ENCODE assay signal across 8 cellular contexts in genomic region chr2:25606892-25607291, GRCh38.
A peak's percentile ranks its signal among the peaks of the same experiment; 100 is the strongest.
DNase-seq lines count a peak whose midpoint lies in the region; ATAC-seq, FAIRE-seq and TF ChIP-seq lines count a peak whose summit lies in the region.

No MANE protein-coding gene starts in this region.

- TF ChIP-seq POLR2A in K562 (conservative IDR thresholded peaks at IDR 0.05) (no peak), right lobe of liver (IDR thresholded peaks at IDR 0.05) (no peak)

- FAIRE-seq in K562 (lab: Jason Lieb, UNC), result peak; percentile 65

- H3K4me2 ChIP-seq in K562 (ENCODE audit: insufficient read depth, low read length), result no peak overlapping the region

- peak; percentile 55 to 80 for TF ChIP-seq RAD21 in K562 (CRISPR knock-in tag; conservative IDR thresholded peaks at IDR 0.05 in 1 of 2, IDR thresholded peaks at IDR 0.05 in 1 of 2)

- peaks cover 0 to 6% of the 10 kb centered on the region in 2 experiments; a peak in 1 of 5 replicates for H3K27me3 ChIP-seq in K562 (ENCODE audit: control insufficient read depth in 2 of 2, insufficient read depth in 2 of 2, low read length in 2 of 2)
- H3K27me3 ChIP-seq in right lobe of liver, result no peaks in the 10 kb centered on the region

- ATAC-seq in K562 (0 out of 3 replicates have a peak, but pooled peaks have one; percentile 55), right lobe of liver (peak; percentile 55 to 70 (median 62)), HG03460 (IDR thresholded peaks at IDR 0.05; ENCODE audit: unreplicated experiment) (no peak)

- H3K79me2 ChIP-seq in K562 (ENCODE audit: control insufficient read depth, insufficient read depth, low read length), result no peaks in the 10 kb centered on the region

- H3K36me3 ChIP-seq in K562 (ENCODE audit: control insufficient read depth, insufficient read depth, low read length) (no peaks in the 10 kb centered on the region), right lobe of liver (no peaks in the 10 kb centered on the region)

- POLR2A ChIA-PET in K562 (lab: Yijun Ruan, JAX), result interaction anchor here (0.8 to 2.8 kb wide), 2 partner anchors 17 to 58 kb away, joined by 3 to 9 read pairs; no protein-coding TSS in a partner anchor

- H3K4me1 ChIP-seq in K562 (replicated peaks in 1 of 2; ENCODE audit: control insufficient read depth in 2 of 2, insufficient read depth in 2 of 2, low read length in 2 of 2) (no peaks in the 10 kb centered on the region), right lobe of liver (peaks cover 0 to 10% (median 0%) of the 10 kb centered on the region in 4 donors)

- no peak overlapping the region for H2AFZ ChIP-seq in K562 (ENCODE audit: low read depth, low read length)

- no TSS peak for BruUV-seq in K562 (replicated peaks; lab: Mats Ljungman, UMichigan)

- H4K20me1 ChIP-seq in K562 (replicated peaks; ENCODE audit: control insufficient read depth, insufficient read depth, low read length), result no peaks in the 10 kb centered on the region

- 0% methylated on average over 1 of the region's 1 CpG for WGBS in K562 (ENCODE audit: insufficient coverage, low coverage, missing lambda C conversion rate)
- 5% methylated on average over 1 of the region's 1 CpG for WGBS in right lobe of liver (ENCODE audit: insufficient coverage, low coverage, low lambda C conversion rate, missing lambda C conversion rate)

- in situ Hi-C loops in K562 (cut with MboI), result no loop called here

- H3K4me3 ChIP-seq in K562 (no peak overlapping the region), right lobe of liver (no peak overlapping the region)

- H3K27ac ChIP-seq in K562 (ENCODE audit: extremely low read depth, low read depth, low read length) (no peak overlapping the region), right lobe of liver (no peak overlapping the region)

- H3K9me3 ChIP-seq in K562 (replicated peaks; ENCODE audit: control insufficient read depth, insufficient read depth, low read depth, low read length), result no peaks in the 10 kb centered on the region
- no peaks in the 10 kb centered on the region for H3K9me3 ChIP-seq in right lobe of liver

- peak; percentile 3 to 8 for DNase-seq in SHP77 (lab: John Stamatoyannopoulos, UW)
- DNase-seq in SHP77 treated with DMSO at 0.1 percent for 48 hours (lab: John Stamatoyannopoulos, UW), result no peak
- peak; percentile 57 for DNase-seq in NAMALWA (ENCODE audit: low spot score)
- DNase-seq in K562 (ENCODE audit: extremely low read depth in 1 of 4, low spot score in 3 of 4), result peak; percentile 12 to 50 (median 18)
- no peak for DNase-seq in right lobe of liver
- no peak for DNase-seq in stimulated activated CD4-positive, alpha-beta T cell treated with anti-CD3 and anti-CD28 coated beads, Interleukin-4, amount 100 ng/mL, for 24 hours
- DNase-seq in cerebellar nuclear complex (lab: John Stamatoyannopoulos, UW), result no peak

- intact Hi-C loops in K562 (cut with micrococcal nuclease), result loop anchor here (1.0 to 2.0 kb wide), 3 partner anchors 57 to 538 kb away; no protein-coding TSS in a partner anchor
- intact Hi-C loops in right lobe of liver (cut with DNase I), result loop anchor here in 1 of 2 donors (5.0 kb wide), 1 partner anchor 95 kb away; no protein-coding TSS in a partner anchor

- no peak overlapping the region for H3K9ac ChIP-seq in K562 (ENCODE audit: insufficient read depth in 1 of 2, low read depth in 2 of 2, low read length in 2 of 2)

- no peak for TF ChIP-seq EP300 in K562 (IDR thresholded peaks at IDR 0.05; ENCODE audit: low read length)

- CTCF ChIA-PET in K562 (lab: Yijun Ruan, JAX; ENCODE audit: low intra/inter-chr PET ratio), result interaction anchor here (0.6 to 2.6 kb wide), 7 partner anchors 18 to 862 kb away, joined by 3 to 17 read pairs (median 4); no protein-coding TSS in a partner anchor

- no peaks in the 10 kb centered on the region for H3K9me1 ChIP-seq in K562 (ENCODE audit: control insufficient read depth, insufficient read depth, low read length)

- peak; percentile 54 to 80 (median 61) for TF ChIP-seq CTCF in K562 (IDR thresholded peaks at IDR 0.05 in 2 of 3, conservative IDR thresholded peaks at IDR 0.05 in 1 of 3; ENCODE audit: insufficient read depth in 2 of 3, low read depth in 1 of 3, low read length in 3 of 3)
- TF ChIP-seq CTCF in right lobe of liver (IDR thresholded peaks at IDR 0.05), result peak; percentile 60 to 64 (median 63)

TF ChIP-seq in K562, 482 proteins besides CTCF, POLR2A, EP300 and RAD21 (continues in another document):
- no peak for TF ChIP-seq ZZZ3 (IDR thresholded peaks at IDR 0.05)
- TF ChIP-seq KHSRP (IDR thresholded peaks at IDR 0.05), result no peak
- TF ChIP-seq SPI1 (IDR thresholded peaks at IDR 0.05; ENCODE audit: borderline replicate concordance, low read depth, low read length), result no peak
- no peak for TF ChIP-seq ZNF436 (CRISPR knock-in tag; IDR thresholded peaks at IDR 0.05)
- no peak for TF ChIP-seq GATAD2B (IDR thresholded peaks at IDR 0.05; ENCODE audit: borderline replicate concordance)
- TF ChIP-seq PYGO2 (tag; IDR thresholded peaks at IDR 0.05), result no peak
- no peak for TF ChIP-seq SNAPC5 (CRISPR knock-in tag; IDR thresholded peaks at IDR 0.05)
- no peak for TF ChIP-seq TOE1 (IDR thresholded peaks at IDR 0.05; ENCODE audit: borderline replicate concordance)
- TF ChIP-seq TOE1 (CRISPR knock-in tag; IDR thresholded peaks at IDR 0.05; ENCODE audit: borderline replicate concordance, low read depth), result no peak
- TF ChIP-seq ZSCAN29 (IDR thresholded peaks at IDR 0.05), result no peak
- TF ChIP-seq SMAD3 (CRISPR knock-in tag; conservative IDR thresholded peaks at IDR 0.05), result no peak
- no peak for TF ChIP-seq RAD51 (IDR thresholded peaks at IDR 0.05; ENCODE audit: borderline replicate concordance, low read depth)
- peak; percentile 62 for TF ChIP-seq ZNF316 (IDR thresholded peaks at IDR 0.05)
- TF ChIP-seq C11orf30 (IDR thresholded peaks at IDR 0.05; ENCODE audit: low read depth), result peak; percentile 45; the same call in 1 of the 2 replicates
- no peak for TF ChIP-seq HDAC2 (IDR thresholded peaks at IDR 0.05)
- TF ChIP-seq TSC22D4 (tag; IDR thresholded peaks at IDR 0.05), result no peak
- TF ChIP-seq SMAD2 (IDR thresholded peaks at IDR 0.05; ENCODE audit: low read depth, low read length), result no peak
- no peak for TF ChIP-seq PML (IDR thresholded peaks at IDR 0.05; ENCODE audit: low read length)
- no peak for TF ChIP-seq ZNF354B (CRISPR knock-in tag; IDR thresholded peaks at IDR 0.05)
- TF ChIP-seq SIN3A (IDR thresholded peaks at IDR 0.05; ENCODE audit: borderline replicate concordance in 2 of 2, control insufficient read depth in 1 of 2, low read depth in 2 of 2, low read length in 2 of 2), result no peak
- no peak for TF ChIP-seq MTA3 (IDR thresholded peaks at IDR 0.05; ENCODE audit: borderline replicate concordance)
- TF ChIP-seq MAFF (IDR thresholded peaks at IDR 0.05; ENCODE audit: low read length), result peak; percentile 6; the same call in 1 of the 2 replicates
- no peak for TF ChIP-seq MCM5 (IDR thresholded peaks at IDR 0.05; ENCODE audit: low read depth)
- TF ChIP-seq FOXM1 (IDR thresholded peaks at IDR 0.05; ENCODE audit: low read depth), result no peak
- TF ChIP-seq FOXM1 (CRISPR knock-in tag; IDR thresholded peaks at IDR 0.05; ENCODE audit: low read depth), result no peak
- TF ChIP-seq MIER1 (IDR thresholded peaks at IDR 0.05; ENCODE audit: low read depth), result no peak
- TF ChIP-seq ESRRB (CRISPR knock-in tag; IDR thresholded peaks at IDR 0.05; ENCODE audit: borderline replicate concordance), result no peak
- TF ChIP-seq SP1 (CRISPR knock-in tag; IDR thresholded peaks at IDR 0.05), result no peak
- TF ChIP-seq ZNF174 (CRISPR knock-in tag; IDR thresholded peaks at IDR 0.05), result no peak
- TF ChIP-seq ZKSCAN1 (IDR thresholded peaks at IDR 0.05; ENCODE audit: low read depth, low read length), result peak; percentile 64; the same call in 1 of the 2 replicates
- TF ChIP-seq TFAP4 (CRISPR knock-in tag; IDR thresholded peaks at IDR 0.05; ENCODE audit: borderline replicate concordance), result no peak
- TF ChIP-seq NFRKB (IDR thresholded peaks at IDR 0.05; ENCODE audit: low read depth), result no peak
- no peak for TF ChIP-seq ZNF347 (CRISPR knock-in tag; IDR thresholded peaks at IDR 0.05; ENCODE audit: low read depth)
- TF ChIP-seq MAFG (tag; conservative IDR thresholded peaks at IDR 0.05), result peak; percentile 63
- TF ChIP-seq BCL6 (CRISPR knock-in tag; IDR thresholded peaks at IDR 0.05), result no peak
- TF ChIP-seq NBN (IDR thresholded peaks at IDR 0.05; ENCODE audit: low read depth), result no peak
- TF ChIP-seq MTA1 (IDR thresholded peaks at IDR 0.05; ENCODE audit: borderline replicate concordance), result no peak
- TF ChIP-seq SMC3 (conservative IDR thresholded peaks at IDR 0.05; ENCODE audit: insufficient read depth, low read depth, low read length), result 0 out of 2 replicates have a peak, but pooled peaks have one; percentile 43
- TF ChIP-seq IRF1 (CRISPR knock-in tag; IDR thresholded peaks at IDR 0.05; ENCODE audit: borderline replicate concordance), result no peak

Comparison
In these comparisons a context has a peak if more than half of its experiments do, and no peak if none do; other contexts are left out.
1. DNase-seq: peak in SHP77 (2 of 2), NAMALWA (single experiment) and K562 (4 of 4); none in SHP77 treated with DMSO at 0.1 percent for 48 hours (single experiment), right lobe of liver (0 of 3), stimulated activated CD4-positive, alpha-beta T cell treated with anti-CD3 and anti-CD28 coated beads, Interleukin-4, amount 100 ng/mL, for 24 hours (single experiment) and cerebellar nuclear complex (0 of 2).